ENCODE assay signal across 13 cellular contexts in the genomic region with DNA sequence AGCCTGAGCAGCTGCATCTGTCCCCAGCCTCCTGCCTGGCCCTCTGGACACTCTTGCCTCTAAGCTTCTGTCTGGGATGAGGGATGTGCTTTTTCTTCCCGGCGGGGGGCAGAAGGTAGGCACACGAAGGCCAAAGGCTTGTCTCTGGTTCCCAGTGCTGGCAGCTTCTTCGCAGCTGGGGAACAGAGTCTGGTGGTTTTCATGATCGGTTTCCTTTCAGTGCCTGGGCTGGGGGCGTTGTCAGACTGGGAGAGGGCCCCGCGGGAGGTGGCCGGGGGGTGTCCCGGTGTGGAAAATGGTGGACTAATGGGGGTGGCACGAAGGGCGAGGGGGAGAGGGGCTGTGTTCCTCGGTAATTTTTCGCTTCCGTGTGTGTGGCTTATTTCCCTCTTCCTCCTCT. TPM values are rescaled to one million over a fixed set of nuclear protein-coding genes. Genes with fewer than 3 reads are reported as not detected.
DNase-seq lines count a peak whose midpoint lies in the region; ATAC-seq and TF ChIP-seq lines count a peak whose summit lies in the region.
"Had no signal": no experiment of that assay in that cellular context is flagged by ENCODE, and none has a peak within 500 bp of the region (broad histone marks: within the 10 kb centered on the region; RNA-seq: fewer than 3 reads in every experiment).

No MANE protein-coding gene starts in this region.

- peaks cover 6% of the 10 kb centered on the region for H3K36me3 Mint-ChIP-seq in T-helper 17 cell (ENCODE audit: low read depth)

- H3K4me1 Mint-ChIP-seq in T-helper 17 cell: peaks cover 58% of the 10 kb centered on the region

- H3K9me3 ChIP-seq in T-helper 17 cell (ENCODE audit: control insufficient read depth, low read length, poor library complexity, severe bottlenecking) (no peaks in the 10 kb centered on the region), lower lobe of right lung (no peaks in the 10 kb centered on the region), transverse colon (no peaks in the 10 kb centered on the region)
- H3K9me3 ChIP-seq: right lobe of liver had no signal

- DNase-seq in Right ventricle myocardium inferior (ENCODE audit: missing footprints) (peak; percentile 22), Right ventricle myocardium superior (no peak), T-helper 17 cell (no peak), lower lobe of right lung (no peak), transverse colon (no peak), germinal center (ENCODE audit: low spot score) (no peak)
- DNase-seq: HCEC 1CT, right lobe of liver had no signal

- peak overlapping the region; percentile 51 for H3K4me3 ChIP-seq in lower lobe of right lung
- H3K4me3 ChIP-seq in transverse colon: peak overlapping the region in 2 of 4 donors; percentile 35 to 39

- H3K4me3 Mint-ChIP-seq in T-helper 17 cell: peak overlapping the region; percentile 100

- peak overlapping the region; percentile 92 for H3K27ac Mint-ChIP-seq in T-helper 17 cell

- H3K27me3 Mint-ChIP-seq in T-helper 17 cell: no peaks in the 10 kb centered on the region

- no peak for TF ChIP-seq CTCF in lower lobe of right lung (IDR thresholded peaks at IDR 0.05)
- no peak for TF ChIP-seq CTCF in transverse colon (IDR thresholded peaks at IDR 0.05)

- H3K27me3 ChIP-seq in lower lobe of right lung (ENCODE audit: low read depth) (peaks cover 8% of the 10 kb centered on the region), transverse colon (no peaks in the 10 kb centered on the region)
- H3K27me3 ChIP-seq: right lobe of liver had no signal

- TF ChIP-seq EP300 in transverse colon (IDR thresholded peaks at IDR 0.05; ENCODE audit: low read depth): no peak

- peaks cover 14% of the 10 kb centered on the region for H3K4me1 ChIP-seq in lower lobe of right lung
- peaks cover 5 to 32% (median 25%) of the 10 kb centered on the region in 4 donors for H3K4me1 ChIP-seq in transverse colon
- H3K4me1 ChIP-seq: right lobe of liver had no signal

- intact Hi-C loops in Right ventricle myocardium inferior (cut with DNase I) (no loop called here), Right ventricle myocardium superior (cut with DNase I) (no loop called here), lower lobe of right lung (cut with DNase I) (no loop called here), transverse colon (cut with DNase I; ENCODE audit: low total_unique reads) (no loop called here)

- no peak for TF ChIP-seq POLR2A in transverse colon (IDR thresholded peaks at IDR 0.05)

- H3K27ac ChIP-seq in lower lobe of right lung (no peak overlapping the region), transverse colon (peak overlapping the region; percentile 61 to 85 (median 64))
- H3K27ac ChIP-seq: right lobe of liver had no signal

- ATAC-seq in Right ventricle myocardium inferior (no peak), Right ventricle myocardium superior (ENCODE audit: poor library complexity) (no peak), T-helper 17 cell (no peak), lower lobe of right lung (no peak), GM18909 (IDR thresholded peaks at IDR 0.05; ENCODE audit: poor library complexity, unreplicated experiment) (no peak), HG03135 (IDR thresholded peaks at IDR 0.05; ENCODE audit: unreplicated experiment) (no peak)

- no peaks in the 10 kb centered on the region for H3K36me3 ChIP-seq in lower lobe of right lung
- H3K36me3 ChIP-seq in transverse colon: no peaks in the 10 kb centered on the region
- H3K36me3 ChIP-seq: right lobe of liver had no signal

- WGBS in transverse colon (ENCODE audit: low coverage in 1 of 2), 2 donors: 37% methylated on average over 15 of the region's 15 CpGs; no CpG with 5 or more reads in 1 of the 2 donors

- in situ Hi-C loops in transverse colon (cut with MboI; ENCODE audit: low pct_ligation_motif_present in 1 of 4, low pct_unique_long_range_greater_than_20kb in 1 of 4, low sequenced_read_pairs in 3 of 4): no loop called here

RNA-seq across cellular contexts. Expression of gene RAP1GAP2, which starts 1.0 kb away (rescaled TPM):
- total RNA-seq in Right ventricle myocardium inferior (57.2 TPM), Right ventricle myocardium superior (46.8 TPM), T-helper 17 cell (100 to 1,000 TPM in 1 of 2 donors, 10 to 100 TPM in 1; 77.3 to 109 TPM), lower lobe of right lung (17.0 TPM), transverse colon (10 to 100 TPM; 23.0 to 39.6 (median 33.9) TPM)

RNA-seq across cellular contexts. Expression of gene CCDC92B, which starts 47.8 kb away (rescaled TPM):
- 0.16 TPM for total RNA-seq in Right ventricle myocardium inferior
- 0.11 TPM for total RNA-seq in Right ventricle myocardium superior
- total RNA-seq in T-helper 17 cell: under 1 TPM; 0.13 to 0.37 TPM
- 0.12 TPM for total RNA-seq in lower lobe of right lung
- total RNA-seq in transverse colon: under 1 TPM in 3 of 4 donors, not detected in 1; 0.48 to 0.82 (median 0.75) TPM
- total RNA-seq: activated CD8-positive, alpha-beta memory T cell treated with anti-CD3 and anti-CD28 coated beads for 36 hours; MCF 10A; right lobe of liver; subcutaneous adipose tissue had no signal
